15 cellular contexts compared by ENCODE assay signal in the genomic region with DNA sequence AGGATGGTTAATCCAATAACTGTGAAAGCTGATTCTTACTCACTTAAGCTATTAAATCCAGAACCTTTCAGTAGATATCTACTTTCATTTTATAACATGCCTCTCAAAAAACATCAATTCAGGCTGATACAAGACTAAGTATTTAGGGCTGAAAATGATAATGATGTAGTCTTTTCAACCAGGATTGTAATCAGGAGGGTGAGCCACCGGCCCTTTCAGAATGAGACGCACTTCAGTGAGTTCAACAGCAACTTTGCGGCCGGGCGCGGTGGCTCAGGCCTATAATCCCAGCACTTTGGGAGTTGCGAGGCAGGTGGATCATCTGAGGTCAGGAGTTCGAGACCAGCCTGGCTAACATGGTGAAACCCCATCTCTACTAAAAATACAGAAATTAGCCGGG. TPM values are rescaled to one million over a fixed set of nuclear protein-coding genes. Genes with fewer than 3 reads are reported as not detected.
A peak's percentile ranks its signal among the peaks of the same experiment; 100 is the strongest.
DNase-seq lines count a peak whose midpoint lies in the region; ATAC-seq lines count a peak whose summit lies in the region.
"Had no signal": no experiment of that assay in that cellular context is flagged by ENCODE, and none has a peak within 500 bp of the region (broad histone marks: within the 10 kb centered on the region; RNA-seq: fewer than 3 reads in every experiment).

No MANE protein-coding gene starts in this region.

- no peak overlapping the region for H3K4me3 ChIP-seq in SJSA1

- peaks cover 30% of the 10 kb centered on the region for H3K36me3 Mint-ChIP-seq in activated CD4-positive, alpha-beta T cell treated with anti-CD3 and anti-CD28 coated beads, Interleukin-2, amount 10 ng/mL, durations not matched to agents 7 days and 5 days (ENCODE audit: low read depth)
- peaks cover 11% of the 10 kb centered on the region for H3K36me3 Mint-ChIP-seq in activated CD4-positive, alpha-beta T cell treated with anti-CD3 and anti-CD28 coated beads, Interleukin-2, amount 10 ng/mL, durations not matched to agents 24 days and 14 days (ENCODE audit: low read depth)
- peaks cover 2% of the 10 kb centered on the region for H3K36me3 Mint-ChIP-seq in activated T-cell treated with anti-CD3 and anti-CD28 coated beads, Interleukin-2, amount 50 U/mL, for 24 hours (ENCODE audit: low read depth)
- H3K36me3 Mint-ChIP-seq in T-helper 17 cell (ENCODE audit: low read depth): no peaks in the 10 kb centered on the region
- H3K36me3 Mint-ChIP-seq: CD4-positive, CD25-positive, alpha-beta regulatory T cell had no signal

- H3K4me1 Mint-ChIP-seq in activated CD4-positive, alpha-beta T cell treated with anti-CD3 and anti-CD28 coated beads, Interleukin-2, amount 10 ng/mL, durations not matched to agents 7 days and 5 days: peaks cover 66% of the 10 kb centered on the region
- peaks cover 30% of the 10 kb centered on the region for H3K4me1 Mint-ChIP-seq in activated CD4-positive, alpha-beta T cell treated with anti-CD3 and anti-CD28 coated beads, Interleukin-2, amount 10 ng/mL, durations not matched to agents 24 days and 14 days
- H3K4me1 Mint-ChIP-seq in activated T-cell treated with anti-CD3 and anti-CD28 coated beads, Interleukin-2, amount 50 U/mL, for 24 hours (ENCODE audit: low read depth): peaks cover 74% of the 10 kb centered on the region
- H3K4me1 Mint-ChIP-seq in T-helper 17 cell: peaks cover 42% of the 10 kb centered on the region

- no peak overlapping the region for H3K4me3 Mint-ChIP-seq in activated CD4-positive, alpha-beta T cell treated with anti-CD3 and anti-CD28 coated beads, Interleukin-2, amount 10 ng/mL, durations not matched to agents 7 days and 5 days
- no peak overlapping the region for H3K4me3 Mint-ChIP-seq in activated CD4-positive, alpha-beta T cell treated with anti-CD3 and anti-CD28 coated beads, Interleukin-2, amount 10 ng/mL, durations not matched to agents 24 days and 14 days
- H3K4me3 Mint-ChIP-seq in activated T-cell treated with anti-CD3 and anti-CD28 coated beads, Interleukin-2, amount 50 U/mL, for 24 hours: no peak overlapping the region
- peak overlapping the region; percentile 31 for H3K4me3 Mint-ChIP-seq in T-helper 17 cell
- H3K4me3 Mint-ChIP-seq: CD4-positive, CD25-positive, alpha-beta regulatory T cell; H9 had no signal

- CTCF ChIA-PET in activated CD4-positive, alpha-beta T cell treated with anti-CD3 and anti-CD28 coated beads, Interleukin-2, amount 10 ng/mL, durations not matched to agents 7 days and 5 days (lab: Charles Lee): interaction anchor here (0.5 to 0.6 kb wide), 2 partner anchors 11 to 29 kb away, joined by 3 to 4 read pairs; no protein-coding TSS in a partner anchor

- peaks cover 37% of the 10 kb centered on the region for H3K4me1 ChIP-seq in SJSA1 (replicated peaks)
- H3K4me1 ChIP-seq: BE2C, Caco-2 had no signal

- H3K27ac Mint-ChIP-seq in activated CD4-positive, alpha-beta T cell treated with anti-CD3 and anti-CD28 coated beads, Interleukin-2, amount 10 ng/mL, durations not matched to agents 7 days and 5 days: peak overlapping the region; percentile 52
- no peak overlapping the region for H3K27ac Mint-ChIP-seq in activated CD4-positive, alpha-beta T cell treated with anti-CD3 and anti-CD28 coated beads, Interleukin-2, amount 10 ng/mL, durations not matched to agents 24 days and 14 days
- peak overlapping the region; percentile 18 for H3K27ac Mint-ChIP-seq in activated T-cell treated with anti-CD3 and anti-CD28 coated beads, Interleukin-2, amount 50 U/mL, for 24 hours
- no peak overlapping the region for H3K27ac Mint-ChIP-seq in T-helper 17 cell
- H3K27ac Mint-ChIP-seq: CD4-positive, CD25-positive, alpha-beta regulatory T cell had no signal

- H3K9me3 Mint-ChIP-seq in activated CD4-positive, alpha-beta T cell treated with anti-CD3 and anti-CD28 coated beads, Interleukin-2, amount 10 ng/mL, durations not matched to agents 7 days and 5 days: no peaks in the 10 kb centered on the region
- no peaks in the 10 kb centered on the region for H3K9me3 Mint-ChIP-seq in activated CD4-positive, alpha-beta T cell treated with anti-CD3 and anti-CD28 coated beads, Interleukin-2, amount 10 ng/mL, durations not matched to agents 24 days and 14 days
- no peaks in the 10 kb centered on the region for H3K9me3 Mint-ChIP-seq in activated T-cell treated with anti-CD3 and anti-CD28 coated beads, Interleukin-2, amount 50 U/mL, for 24 hours
- H3K9me3 Mint-ChIP-seq: CD8-positive, alpha-beta memory T cell; H9 had no signal

- peaks cover 6% of the 10 kb centered on the region for H3K36me3 ChIP-seq in SJSA1
- H3K36me3 ChIP-seq: BE2C had no signal

- no peaks in the 10 kb centered on the region for H3K27me3 Mint-ChIP-seq in activated CD4-positive, alpha-beta T cell treated with anti-CD3 and anti-CD28 coated beads, Interleukin-2, amount 10 ng/mL, durations not matched to agents 7 days and 5 days
- no peaks in the 10 kb centered on the region for H3K27me3 Mint-ChIP-seq in activated CD4-positive, alpha-beta T cell treated with anti-CD3 and anti-CD28 coated beads, Interleukin-2, amount 10 ng/mL, durations not matched to agents 24 days and 14 days
- H3K27me3 Mint-ChIP-seq in activated T-cell treated with anti-CD3 and anti-CD28 coated beads, Interleukin-2, amount 50 U/mL, for 24 hours: no peaks in the 10 kb centered on the region
- no peaks in the 10 kb centered on the region for H3K27me3 Mint-ChIP-seq in T-helper 17 cell

- H3K27me3 ChIP-seq in SJSA1 (replicated peaks): no peaks in the 10 kb centered on the region
- H3K27me3 ChIP-seq: BE2C had no signal

- peak overlapping the region; percentile 28; the same call in 1 of the 2 replicates for H3K27ac ChIP-seq in SJSA1

- no peak for ATAC-seq in T-helper 17 cell

- POLR2A ChIA-PET in activated CD4-positive, alpha-beta T cell treated with anti-CD3 and anti-CD28 coated beads, Interleukin-2, amount 10 ng/mL, durations not matched to agents 7 days and 5 days (lab: Charles Lee): no interaction called here

- intact Hi-C loops in activated CD4-positive, alpha-beta T cell treated with anti-CD3 and anti-CD28 coated beads, Interleukin-2, amount 10 ng/mL, durations not matched to agents 24 days and 14 days (cut with micrococcal nuclease): no loop called here

- H3K9me3 ChIP-seq in SJSA1 (replicated peaks) (no peaks in the 10 kb centered on the region), T-helper 17 cell (ENCODE audit: control insufficient read depth, low read length, poor library complexity, severe bottlenecking) (no peaks in the 10 kb centered on the region)
- H3K9me3 ChIP-seq: BE2C, Caco-2 had no signal

- no peak for DNase-seq in activated CD4-positive, alpha-beta T cell treated with anti-CD3 and anti-CD28 coated beads, Interleukin-2, amount 10 ng/mL, durations not matched to agents 7 days and 5 days
- DNase-seq in activated CD4-positive, alpha-beta T cell treated with anti-CD3 and anti-CD28 coated beads, Interleukin-2, amount 10 ng/mL, durations not matched to agents 24 days and 14 days: no peak
- DNase-seq in activated T-cell treated with anti-CD3 and anti-CD28 coated beads, Interleukin-2, amount 50 U/mL, for 24 hours: no peak
- no peak for DNase-seq in activated T-cell treated with anti-CD3 and anti-CD28 coated beads, Interleukin-2, amount 50 U/mL, for 1 hour
- DNase-seq in SJSA1 (ENCODE audit: low read depth in 1 of 2, low spot score in 2 of 2) (no peak), T-helper 17 cell (no peak), COLO668 (lab: John Stamatoyannopoulos, UW; ENCODE audit: unreplicated experiment) (no peak), HuH-7 (ENCODE audit: low spot score) (no peak)
- DNase-seq: ACHN; BE2C; C1 segment of cervical spinal cord; Caco-2; CD4-positive, CD25-positive, alpha-beta regulatory T cell; CD8-positive, alpha-beta memory T cell; H9 had no signal

RNA-seq across cellular contexts. Expression of gene RBMS1, which starts 30.4 kb away (rescaled TPM):
- 100 to 1,000 TPM in 1 of 2 experiments, 10 to 100 TPM in 1; 84.4 to 100 TPM for total RNA-seq in activated CD4-positive, alpha-beta T cell treated with anti-CD3 and anti-CD28 coated beads, Interleukin-2, amount 10 ng/mL, durations not matched to agents 7 days and 5 days
- total RNA-seq in activated CD4-positive, alpha-beta T cell treated with anti-CD3 and anti-CD28 coated beads, Interleukin-2, amount 10 ng/mL, durations not matched to agents 24 days and 14 days: 34.0 and 35.2 TPM in 2 replicates
- total RNA-seq in SJSA1 (2014; rRNA removed; shearing (Covaris generic)): 79.2 and 111 TPM in 2 replicates
- 100 to 1,000 TPM; 108 to 110 TPM for total RNA-seq in T-helper 17 cell

Comparison
In these comparisons a context has a peak if more than half of its experiments do, and no peak if none do; other contexts are left out.
1. H3K27ac Mint-ChIP-seq: peak in activated CD4-positive, alpha-beta T cell treated with anti-CD3 and anti-CD28 coated beads, Interleukin-2, amount 10 ng/mL, durations not matched to agents 7 days and 5 days (single experiment) and activated T-cell treated with anti-CD3 and anti-CD28 coated beads, Interleukin-2, amount 50 U/mL, for 24 hours (single experiment); none in activated CD4-positive, alpha-beta T cell treated with anti-CD3 and anti-CD28 coated beads, Interleukin-2, amount 10 ng/mL, durations not matched to agents 24 days and 14 days (single experiment) and T-helper 17 cell (single experiment).